Comparison of ENCODE assay signal across 15 cellular contexts in genomic region chr10:58459069-58459468, GRCh38.
"Had no signal": no experiment of that assay in that cellular context is flagged by ENCODE, and none has a peak within 500 bp of the region (broad histone marks: within the 10 kb centered on the region; RNA-seq: fewer than 3 reads in every experiment).

No MANE protein-coding gene starts in this region.

- H3K4me3 ChIP-seq: dorsolateral prefrontal cortex, prostate gland, right atrium auricular region, stomach, thyroid gland had no signal

- H3K27ac ChIP-seq: dorsolateral prefrontal cortex, neutrophil, prostate gland, thyroid gland had no signal

- H3K4me1 ChIP-seq: prostate gland, thyroid gland had no signal

- DNase-seq: dorsolateral prefrontal cortex; effector CD4-positive, alpha-beta T cell; hypothalamus; mesendoderm; naive B cell; stimulated activated CD4-positive, alpha-beta T cell treated with anti-CD3 and anti-CD28 coated beads, Interleukin-2, amount 100 ng/mL, for 24 hours; stimulated activated CD4-positive, alpha-beta T cell treated with anti-CD3 and anti-CD28 coated beads, Interleukin-4, amount 100 ng/mL, for 24 hours; stimulated activated naive CD4-positive, alpha-beta T cell treated with Interleukin-2 at 50 U/mL for 16 hours; stomach; thyroid gland had no signal

- ATAC-seq: natural killer cell treated with Interleukin-12 subunit alpha and Interleukin-12 subunit beta and Interleukin-15 and Interleukin-18, amount 100 ng/mL, for 72 hours; stimulated activated effector memory CD8-positive, alpha-beta T cell treated with anti-CD3 and anti-CD28 coated beads, Interleukin-12 subunit alpha, Interleukin-12 subunit beta, amount 100 ng/mL, for 72 hours had no signal

- H3K27me3 ChIP-seq: neutrophil, right atrium auricular region, stomach, thyroid gland had no signal

- H3K9me3 ChIP-seq: neutrophil, prostate gland, stomach, thyroid gland had no signal

- H3K36me3 ChIP-seq: neutrophil, prostate gland, right atrium auricular region, stomach, thyroid gland had no signal
